ENCODE assay signal across 8 cellular contexts in the genomic region with DNA sequence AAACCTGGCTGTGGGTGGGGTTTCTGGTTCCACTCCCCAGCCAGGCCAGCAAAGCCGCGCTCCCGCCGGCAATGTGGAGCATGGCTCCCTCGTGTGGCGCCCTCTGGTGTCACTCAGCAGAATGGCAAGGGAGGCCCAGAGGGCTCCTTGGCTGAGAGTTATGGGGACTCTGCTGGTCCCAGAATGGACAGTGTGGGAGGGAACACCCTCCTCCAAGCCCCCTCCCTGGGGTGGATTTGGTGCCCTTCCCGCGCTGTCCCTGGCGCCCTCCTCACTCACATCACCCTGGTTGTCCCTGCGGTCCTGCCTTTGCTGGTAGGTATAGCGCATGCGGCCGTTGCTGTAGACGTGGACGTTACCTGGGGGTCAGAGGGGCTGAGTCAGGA. TPM values are rescaled to one million over a fixed set of nuclear protein-coding genes. Genes with fewer than 3 reads are reported as not detected.
DNase-seq lines count a peak whose midpoint lies in the region; ATAC-seq and TF ChIP-seq lines count a peak whose summit lies in the region.

No MANE protein-coding gene starts in this region.

- H3K27me3 ChIP-seq in ACC112 (ENCODE audit: insufficient read depth, low read length) = no peaks in the 10 kb centered on the region
- no peaks in the 10 kb centered on the region for H3K27me3 ChIP-seq in prostate gland (replicated peaks; ENCODE audit: insufficient read depth)

- 58% methylated on average over 15 of the region's 15 CpGs for WGBS in prostate gland

- no peaks in the 10 kb centered on the region for H3K9me3 ChIP-seq in prostate gland

- intact Hi-C loops in prostate gland (cut with DNase I) = loop anchor here (2.0 kb wide), 1 partner anchor 292 kb away; no protein-coding TSS in a partner anchor

- peak; percentile 45 for DNase-seq in RPMI7951 (ENCODE audit: low read depth)
- peak; percentile 91 for DNase-seq in activated effector memory CD4-positive, alpha-beta T cell treated with anti-CD3 and anti-CD28 coated beads, Interleukin-2, amount 50 U/mL, for 16 hours
- peak; percentile 76 for DNase-seq in germinal center (ENCODE audit: low spot score)
- no peak for DNase-seq in prostate gland (ENCODE audit: low spot score)

- no peak overlapping the region for H2AFZ ChIP-seq in ACC112 (ENCODE audit: low read length, unreplicated experiment)

- TF ChIP-seq CTCF in prostate gland (IDR thresholded peaks at IDR 0.05) = peak; percentile 78 to 93 (median 86)

- TF ChIP-seq POLR2A in prostate gland (IDR thresholded peaks at IDR 0.05) = no peak

- ATAC-seq in GM18517 (IDR thresholded peaks at IDR 0.05; ENCODE audit: unreplicated experiment) = peak; percentile 38
- no peak for ATAC-seq in HG02981 (IDR thresholded peaks at IDR 0.05; ENCODE audit: unreplicated experiment)
- ATAC-seq in HG02840 (IDR thresholded peaks at IDR 0.05; ENCODE audit: low FRiP score, unreplicated experiment) = no peak

- H3K79me2 ChIP-seq in ACC112 (ENCODE audit: control insufficient read depth, insufficient read depth, low read length, unreplicated experiment) = no peaks in the 10 kb centered on the region

- H3K36me3 ChIP-seq in ACC112 (ENCODE audit: insufficient read depth, low read length) (peaks cover 11% of the 10 kb centered on the region; the same call in 1 of the 2 replicates), prostate gland (peaks cover 0 to 2% of the 10 kb centered on the region in 2 donors)

- H3K4me3 ChIP-seq in ACC112 (ENCODE audit: low read depth, low read length) = no peak overlapping the region
- no peak overlapping the region for H3K4me3 ChIP-seq in prostate gland

- H3K4me1 ChIP-seq in ACC112 (ENCODE audit: control insufficient read depth, insufficient read depth, low read length, unreplicated experiment) (peaks cover 26% of the 10 kb centered on the region), prostate gland (replicated peaks) (peaks cover 11% of the 10 kb centered on the region)

- H3K27ac ChIP-seq in ACC112 (ENCODE audit: low read depth, low read length) (peak overlapping the region; percentile 41; the same call in 1 of the 2 replicates), prostate gland (peak overlapping the region in 1 of 2 donors; percentile 25)

RNA-seq across cellular contexts. Expression of gene DNAJB12, which starts 14.2 kb away (rescaled TPM):
- 20.8 and 24.9 TPM in 2 replicates for total RNA-seq in RPMI7951 (2014; rRNA removed; shearing (Covaris generic))
- 10 to 100 TPM; 33.0 to 55.9 TPM for total RNA-seq in prostate gland
